In the genomic region with DNA sequence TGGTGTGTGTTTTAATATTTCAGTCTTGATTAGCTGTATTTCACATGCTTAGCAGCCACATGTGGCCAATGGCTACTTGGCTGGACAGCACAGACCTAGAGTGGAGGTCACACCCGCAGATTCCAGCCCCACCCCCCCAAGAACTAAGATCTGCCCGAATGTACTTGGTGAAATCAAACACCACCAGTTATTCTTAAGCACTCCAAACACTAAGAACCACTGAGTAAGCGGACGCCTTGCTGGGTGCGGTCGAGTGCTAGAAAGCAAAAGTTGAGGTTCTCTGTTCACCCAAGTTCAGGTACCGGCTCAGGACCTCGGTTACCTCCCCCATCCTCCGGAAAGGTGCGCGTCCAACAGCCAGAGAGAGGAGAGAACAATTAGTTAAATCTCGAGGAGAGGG, we compare ENCODE assay signal across 1 cellular context.
TF ChIP-seq lines count a peak whose summit lies in the region.

No MANE protein-coding gene starts in this region.

TF ChIP-seq in IMR-90, 13 proteins besides CTCF, POLR2A, EP300 and RAD21:
- peak; percentile 67; the same call in 1 of the 2 replicates for TF ChIP-seq MXI1 (IDR thresholded peaks at IDR 0.05; ENCODE audit: borderline replicate concordance, low read depth, low read length)
